Comparison of ENCODE assay signal across 24 cellular contexts in the genomic region with DNA sequence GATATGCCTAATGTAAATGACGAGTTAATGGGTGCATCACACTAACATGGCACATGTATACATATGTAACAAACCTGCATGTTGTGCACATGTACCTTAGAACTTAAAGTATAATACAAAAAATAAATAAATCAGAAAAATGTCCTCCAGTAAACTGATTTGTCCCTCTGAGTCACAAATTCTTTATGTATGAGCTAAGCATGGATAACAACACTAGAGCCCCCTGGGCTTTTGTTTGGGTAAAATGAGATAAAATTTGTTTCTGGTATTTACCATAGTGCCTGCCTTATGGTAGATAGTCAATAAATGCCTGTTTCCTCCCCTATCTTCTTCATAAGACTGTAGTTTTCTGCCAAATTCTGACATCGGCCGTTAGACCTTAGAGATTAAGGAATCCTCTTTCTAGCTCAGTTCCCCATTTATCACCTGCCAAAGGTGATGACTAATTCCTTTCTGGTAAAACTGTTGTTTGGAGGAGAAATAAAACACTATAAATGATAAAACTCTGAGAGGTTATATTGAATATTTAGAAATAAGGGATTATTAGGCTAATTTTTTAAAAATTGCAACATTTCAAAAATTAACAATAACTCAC. TPM values are rescaled to one million over a fixed set of nuclear protein-coding genes. Genes with fewer than 3 reads are reported as not detected.
DNase-seq lines count a peak whose midpoint lies in the region; ATAC-seq and TF ChIP-seq lines count a peak whose summit lies in the region.
"Had no signal": no experiment of that assay in that cellular context is flagged by ENCODE, and none has a peak within 500 bp of the region (broad histone marks: within the 10 kb centered on the region; RNA-seq: fewer than 3 reads in every experiment).

No MANE protein-coding gene starts in this region.

- WGBS in mesendoderm (ENCODE audit: extremely low coverage, insufficient coverage, low lambda C conversion rate) = no CpG with 5 or more reads among the region's 3 CpGs

- H3K18ac ChIP-seq in mesendoderm (ENCODE audit: low read length) = no peak overlapping the region

- CTCF ChIA-PET in Caco-2 (lab: Charles Lee) = no interaction called here

- ATAC-seq in GM21529 (IDR thresholded peaks at IDR 0.05; ENCODE audit: unreplicated experiment) = no peak
- no peak for ATAC-seq in GM19035 (IDR thresholded peaks at IDR 0.05; ENCODE audit: unreplicated experiment)
- ATAC-seq: CD8-positive, alpha-beta T cell; HepG2 had no signal

- H3K36me3 Mint-ChIP-seq in Caco-2 (ENCODE audit: insufficient read depth, unreplicated experiment) = no peaks in the 10 kb centered on the region
- H3K36me3 Mint-ChIP-seq: CD8-positive, alpha-beta T cell had no signal

- H3K23ac ChIP-seq in mesendoderm (ENCODE audit: low read length) = no peak overlapping the region

- no peak overlapping the region for H3K4ac ChIP-seq in mesendoderm (ENCODE audit: low read depth, low read length)

- H2BK120ac ChIP-seq in mesendoderm (ENCODE audit: low read depth, low read length) = no peak overlapping the region

- no peak overlapping the region for H3K4me2 ChIP-seq in mesendoderm (ENCODE audit: low read length)
- H3K4me2 ChIP-seq: PC-9 had no signal

- no peak overlapping the region for H3K27ac Mint-ChIP-seq in Caco-2 (ENCODE audit: unreplicated experiment)
- H3K27ac Mint-ChIP-seq: CD8-positive, alpha-beta T cell had no signal

- no peaks in the 10 kb centered on the region for H3K79me1 ChIP-seq in mesendoderm (ENCODE audit: low read length)

- POLR2A ChIA-PET in Caco-2 (lab: Charles Lee) = no interaction called here

- no peak overlapping the region for H3K27ac ChIP-seq in mesendoderm (ENCODE audit: low read depth, low read length)
- H3K27ac ChIP-seq: PC-9, SK-N-MC had no signal

- H3K36me3 ChIP-seq in mesendoderm (ENCODE audit: control insufficient read depth, insufficient read depth, low read length) (no peaks in the 10 kb centered on the region), Caco-2 (ENCODE audit: control insufficient read depth, insufficient read depth, low read length) (no peaks in the 10 kb centered on the region)

- no peaks in the 10 kb centered on the region for H3K27me3 ChIP-seq in mesendoderm (ENCODE audit: insufficient read depth, low read length, poor library complexity)
- H3K27me3 ChIP-seq in Caco-2 (replicated peaks; ENCODE audit: control insufficient read depth, insufficient read depth, low read length) = no peaks in the 10 kb centered on the region

- no peak overlapping the region for H4K8ac ChIP-seq in mesendoderm (ENCODE audit: low read depth, low read length)

- intact Hi-C loops in Caco-2 (cut with micrococcal nuclease; ENCODE audit: unreplicated experiment) = no loop called here

- peak; percentile 2 for DNase-seq in HS-5 (ENCODE audit: low read depth)
- DNase-seq in OCI-M1 (lab: John Stamatoyannopoulos, UW) = peak; percentile 17
- DNase-seq in astrocyte of the cerebellum (ENCODE audit: low read depth) = peak; percentile 2
- peak; percentile 10 for DNase-seq in mesendoderm
- no peak for DNase-seq in HuH-7.5 (ENCODE audit: low spot score)
- no peak for DNase-seq in Caco-2
- DNase-seq: AML-193; C1 segment of cervical spinal cord; Calu3; CD8-positive, alpha-beta T cell; DMS153; GDM1; KG1; NCI-H1105; NCI-H146; NCI-H2029; NCI-H526; PC-9; RPMI8226; SHP77 treated with DMSO at 0.1 percent for 48 hours had no signal

- H2BK5ac ChIP-seq in mesendoderm (ENCODE audit: low read length) = no peak overlapping the region

- H3K4me1 ChIP-seq in mesendoderm (ENCODE audit: control insufficient read depth, low read depth, low read length) (no peaks in the 10 kb centered on the region), Caco-2 (no peaks in the 10 kb centered on the region)

- H3K9me3 Mint-ChIP-seq in Caco-2 (ENCODE audit: unreplicated experiment) = no peaks in the 10 kb centered on the region

- no peak overlapping the region for H3K56ac ChIP-seq in mesendoderm (ENCODE audit: low read length)

- H3K9me3 ChIP-seq in Caco-2 = no peaks in the 10 kb centered on the region

- no peak overlapping the region for H2AK5ac ChIP-seq in mesendoderm (ENCODE audit: low read length)

- no peak overlapping the region for H3K9ac ChIP-seq in mesendoderm (ENCODE audit: low read length)

- no TSS peak for BruUV-seq in Caco-2 (replicated peaks; lab: Mats Ljungman, UMichigan)

- H3K4me3 ChIP-seq in astrocyte of the cerebellum (ENCODE audit: low read depth, low read length) (no peak overlapping the region), mesendoderm (ENCODE audit: low read length) (no peak overlapping the region), Caco-2 (ENCODE audit: low read depth, low read length) (no peak overlapping the region)
- H3K4me3 ChIP-seq: PC-9, SK-N-MC had no signal

- in situ Hi-C loops in astrocyte of the cerebellum (cut with HindIII; ENCODE audit: low sequenced_read_pairs) = no loop called here

- no peak overlapping the region for H3K4me3 Mint-ChIP-seq in Caco-2 (ENCODE audit: unreplicated experiment)
- H3K4me3 Mint-ChIP-seq: CD8-positive, alpha-beta T cell had no signal

- no peaks in the 10 kb centered on the region for H3K79me2 ChIP-seq in mesendoderm (ENCODE audit: control insufficient read depth, insufficient read depth, low read length)

- no peak overlapping the region for H4K5ac ChIP-seq in mesendoderm (ENCODE audit: low read length)

- H3K27me3 Mint-ChIP-seq in Caco-2 (ENCODE audit: insufficient read depth, unreplicated experiment) = no peaks in the 10 kb centered on the region

- no peak overlapping the region for H2BK15ac ChIP-seq in mesendoderm (replicated peaks; ENCODE audit: low read depth)

- H3K4me1 Mint-ChIP-seq in Caco-2 (ENCODE audit: low read depth, unreplicated experiment) = peaks cover 7% of the 10 kb centered on the region

- no peak for TF ChIP-seq CTCF in astrocyte of the cerebellum (IDR thresholded peaks at IDR 0.05; ENCODE audit: low read depth, low read length, missing control alignments)
- TF ChIP-seq CTCF in Caco-2 (IDR thresholded peaks at IDR 0.05; ENCODE audit: insufficient read depth in 1 of 2, low read depth in 1 of 2, low read length in 1 of 2, severe bottlenecking in 1 of 2, unreplicated experiment in 1 of 2) = no peak

RNA-seq across cellular contexts. Expression of a gene that starts 43.6 kb away (rescaled TPM):
- 0.29 TPM for polyA plus RNA-seq in mesendoderm (2013, experiment 1 of 2)
- 0.59 TPM for polyA plus RNA-seq in mesendoderm (2013, experiment 2 of 2)
- total RNA-seq in Caco-2 (2022) = not detected in 2 replicates
- total RNA-seq: CD8-positive, alpha-beta T cell; HepG2 had no signal
- polyA plus RNA-seq: HepG2 had no signal

Comparison
In these comparisons a context has a peak if more than half of its experiments do, and no peak if none do; other contexts are left out.
1. DNase-seq: peak in HS-5 (single experiment), OCI-M1 (single experiment), astrocyte of the cerebellum (single experiment) and mesendoderm (single experiment); none in HuH-7.5 (single experiment) and Caco-2 (0 of 2).